Comparison of ENCODE assay signal across 22 cellular contexts in genomic region chr4:3091464-3091863, GRCh38. TPM values are rescaled to one million over a fixed set of nuclear protein-coding genes. Genes with fewer than 3 reads are reported as not detected.
DNase-seq lines count a peak whose midpoint lies in the region; ATAC-seq, FAIRE-seq and TF ChIP-seq lines count a peak whose summit lies in the region.
"Had no signal": no experiment of that assay in that cellular context is flagged by ENCODE, and none has a peak within 500 bp of the region (broad histone marks: within the 10 kb centered on the region; RNA-seq: fewer than 3 reads in every experiment).

No MANE protein-coding gene starts in this region.

- H3K27me3 ChIP-seq in right lobe of liver (no peaks in the 10 kb centered on the region), spleen (replicated peaks in 1 of 7) (no peaks in the 10 kb centered on the region)

- WGBS in right lobe of liver (ENCODE audit: insufficient coverage, low coverage, low lambda C conversion rate, missing lambda C conversion rate): 35% methylated on average over 5 of the region's 5 CpGs
- 69 to 73% (median 71%) methylated on average over 5 of the region's 5 CpGs for WGBS in spleen, 5 donors

- TF ChIP-seq POLR2A in right lobe of liver (IDR thresholded peaks at IDR 0.05) (no peak), spleen (IDR thresholded peaks at IDR 0.05) (no peak)

- peak; percentile 50 for FAIRE-seq in GM18507 (lab: Jason Lieb, UNC)
- FAIRE-seq: A549, G401.6, HTR-8/SVneo had no signal

- peaks cover 0 to 24% (median 0%) of the 10 kb centered on the region in 4 donors for H3K4me1 ChIP-seq in right lobe of liver
- H3K4me1 ChIP-seq in spleen: peaks cover 0 to 8% (median 0%) of the 10 kb centered on the region in 6 donors
- H3K4me1 ChIP-seq: A549 had no signal

- POLR2A ChIA-PET in activated CD4-positive, alpha-beta T cell treated with anti-CD3 and anti-CD28 coated beads, Interleukin-2, amount 10 ng/mL, durations not matched to agents 7 days and 5 days (lab: Charles Lee): no interaction called here
- POLR2A ChIA-PET in activated naive CD8-positive, alpha-beta T cell treated with anti-CD3 and anti-CD28 coated beads, Interleukin-2, amount 10 ng/mL, durations not matched to agents 7 days and 5 days (lab: Charles Lee): no interaction called here

- H3K36me3 ChIP-seq in right lobe of liver (no peaks in the 10 kb centered on the region), spleen (peaks cover 0 to 96% (median 39%) of the 10 kb centered on the region in 6 donors)

- peak overlapping the region; percentile 31 for H3K4me3 Mint-ChIP-seq in activated CD4-positive, alpha-beta T cell treated with anti-CD3 and anti-CD28 coated beads, Interleukin-2, amount 10 ng/mL, durations not matched to agents 7 days and 5 days
- H3K4me3 Mint-ChIP-seq in activated naive CD8-positive, alpha-beta T cell treated with anti-CD3 and anti-CD28 coated beads, Interleukin-2, amount 10 ng/mL, durations not matched to agents 7 days and 5 days: peak overlapping the region; percentile 46

- H3K27ac Mint-ChIP-seq in activated CD4-positive, alpha-beta T cell treated with anti-CD3 and anti-CD28 coated beads, Interleukin-2, amount 10 ng/mL, durations not matched to agents 7 days and 5 days: peak overlapping the region; percentile 84
- peak overlapping the region; percentile 59 for H3K27ac Mint-ChIP-seq in activated naive CD8-positive, alpha-beta T cell treated with anti-CD3 and anti-CD28 coated beads, Interleukin-2, amount 10 ng/mL, durations not matched to agents 7 days and 5 days

- peak overlapping the region in 2 of 3 donors; percentile 49 to 55 for H3K27ac ChIP-seq in right lobe of liver
- no peak overlapping the region for H3K27ac ChIP-seq in spleen
- H3K27ac ChIP-seq: A549, HL-60, RWPE1 had no signal

- H3K4me3 ChIP-seq in right lobe of liver: peak overlapping the region in 1 of 3 donors; percentile 1
- no peak overlapping the region for H3K4me3 ChIP-seq in spleen
- H3K4me3 ChIP-seq: A549 had no signal

- H3K4me1 Mint-ChIP-seq in activated CD4-positive, alpha-beta T cell treated with anti-CD3 and anti-CD28 coated beads, Interleukin-2, amount 10 ng/mL, durations not matched to agents 7 days and 5 days: peaks cover 13% of the 10 kb centered on the region
- peaks cover 12% of the 10 kb centered on the region for H3K4me1 Mint-ChIP-seq in activated naive CD8-positive, alpha-beta T cell treated with anti-CD3 and anti-CD28 coated beads, Interleukin-2, amount 10 ng/mL, durations not matched to agents 7 days and 5 days

- no peaks in the 10 kb centered on the region for H3K9me3 ChIP-seq in right lobe of liver
- H3K9me3 ChIP-seq in spleen: no peaks in the 10 kb centered on the region
- H3K9me3 ChIP-seq: A549 had no signal

- no peak for ATAC-seq in activated naive CD8-positive, alpha-beta T cell treated with anti-CD3 and anti-CD28 coated beads, Interleukin-2, amount 10 ng/mL, durations not matched to agents 7 days and 5 days (ENCODE audit: low read depth)
- peak; percentile 53 to 77 (median 63) for ATAC-seq in right lobe of liver
- ATAC-seq: A549, PC-3 had no signal

- peaks cover 57% of the 10 kb centered on the region for H3K36me3 Mint-ChIP-seq in activated CD4-positive, alpha-beta T cell treated with anti-CD3 and anti-CD28 coated beads, Interleukin-2, amount 10 ng/mL, durations not matched to agents 7 days and 5 days (ENCODE audit: low read depth)
- H3K36me3 Mint-ChIP-seq in activated naive CD8-positive, alpha-beta T cell treated with anti-CD3 and anti-CD28 coated beads, Interleukin-2, amount 10 ng/mL, durations not matched to agents 7 days and 5 days: peaks cover 26% of the 10 kb centered on the region

- intact Hi-C loops in right lobe of liver (cut with DNase I) (no loop called here), spleen (cut with DNase I; ENCODE audit: low total_unique reads) (no loop called here)

- no peaks in the 10 kb centered on the region for H3K27me3 Mint-ChIP-seq in activated CD4-positive, alpha-beta T cell treated with anti-CD3 and anti-CD28 coated beads, Interleukin-2, amount 10 ng/mL, durations not matched to agents 7 days and 5 days
- H3K27me3 Mint-ChIP-seq in activated naive CD8-positive, alpha-beta T cell treated with anti-CD3 and anti-CD28 coated beads, Interleukin-2, amount 10 ng/mL, durations not matched to agents 7 days and 5 days: no peaks in the 10 kb centered on the region

- CTCF ChIA-PET in activated CD4-positive, alpha-beta T cell treated with anti-CD3 and anti-CD28 coated beads, Interleukin-2, amount 10 ng/mL, durations not matched to agents 7 days and 5 days (lab: Charles Lee): interaction anchor here (0.5 kb wide), 1 partner anchor 61 kb away, joined by 4 read pairs; no protein-coding TSS in a partner anchor

- TF ChIP-seq CTCF in right lobe of liver (IDR thresholded peaks at IDR 0.05) (no peak), spleen (IDR thresholded peaks at IDR 0.05 in 8 of 11, conservative IDR thresholded peaks at IDR 0.05 in 3 of 11) (no peak)

- no peak for DNase-seq in activated CD4-positive, alpha-beta T cell treated with anti-CD3 and anti-CD28 coated beads, Interleukin-2, amount 10 ng/mL, durations not matched to agents 7 days and 5 days
- no peak for DNase-seq in activated CD4-positive, alpha-beta T cell treated with anti-CD3 and anti-CD28 coated beads for 48 hours
- DNase-seq in GM18507 (ENCODE audit: extremely low spot score, insufficient read length, low read depth) (no peak), right lobe of liver (no peak), ureter (ENCODE audit: low spot score) (no peak), spleen (no peak)
- DNase-seq in activated naive CD8-positive, alpha-beta T cell treated with anti-CD3 and anti-CD28 coated beads, Interleukin-2, amount 10 ng/mL, durations not matched to agents 7 days and 5 days: no peak
- DNase-seq: C1 segment of cervical spinal cord, DND-41, HCEC 1CT, MV-4-11, NCI-H1417 treated with DMSO at 0.1 percent for 48 hours, NCI-H2029, NCI-H2171 treated with DMSO at 0.1 percent for 48 hours, NCI-H446 treated with DMSO at 0.1 percent for 48 hours, NCI-H748 treated with DMSO at 0.1 percent for 48 hours, PC-3 had no signal

- H3K9me3 Mint-ChIP-seq in activated CD4-positive, alpha-beta T cell treated with anti-CD3 and anti-CD28 coated beads, Interleukin-2, amount 10 ng/mL, durations not matched to agents 7 days and 5 days: peaks cover 2% of the 10 kb centered on the region
- H3K9me3 Mint-ChIP-seq in activated naive CD8-positive, alpha-beta T cell treated with anti-CD3 and anti-CD28 coated beads, Interleukin-2, amount 10 ng/mL, durations not matched to agents 7 days and 5 days: no peaks in the 10 kb centered on the region

RNA-seq across cellular contexts. Expression of gene HTT, which starts 17.0 kb away (rescaled TPM):
- 10 to 100 TPM; 72.0 to 83.7 TPM for total RNA-seq in activated CD4-positive, alpha-beta T cell treated with anti-CD3 and anti-CD28 coated beads, Interleukin-2, amount 10 ng/mL, durations not matched to agents 7 days and 5 days
- 10 to 100 TPM; 64.8 to 65.8 TPM for total RNA-seq in activated naive CD8-positive, alpha-beta T cell treated with anti-CD3 and anti-CD28 coated beads, Interleukin-2, amount 10 ng/mL, durations not matched to agents 7 days and 5 days
- 10 to 100 TPM; 25.5 to 37.8 (median 30.3) TPM for total RNA-seq in right lobe of liver
- 109 TPM for total RNA-seq in ureter
- 100 to 1,000 TPM in 2 of 7 donors, 10 to 100 TPM in 5; 58.6 to 124 (median 92.2) TPM for total RNA-seq in spleen
- polyA plus RNA-seq in spleen: 10 to 100 TPM in 2 of 3 donors, 1 to 10 TPM in 1; 10.0 to 24.4 (median 14.7) TPM

RNA-seq across cellular contexts. Expression of gene HTT-AS, which starts 17.1 kb away (rescaled TPM):
- total RNA-seq in activated CD4-positive, alpha-beta T cell treated with anti-CD3 and anti-CD28 coated beads, Interleukin-2, amount 10 ng/mL, durations not matched to agents 7 days and 5 days: not detected
- total RNA-seq in activated naive CD8-positive, alpha-beta T cell treated with anti-CD3 and anti-CD28 coated beads, Interleukin-2, amount 10 ng/mL, durations not matched to agents 7 days and 5 days: not detected
- total RNA-seq in right lobe of liver (not detected), ureter (not detected), spleen (not detected)
- polyA plus RNA-seq in spleen: not detected
- total RNA-seq: PC-3 had no signal
- polyA plus RNA-seq: A549 had no signal

Comparison
In these comparisons a context has a peak if more than half of its experiments do, and no peak if none do; other contexts are left out.
1. H3K27ac ChIP-seq: peak in right lobe of liver (2 of 3); none in spleen (0 of 8).